20 cellular contexts compared by ENCODE assay signal in the genomic region with DNA sequence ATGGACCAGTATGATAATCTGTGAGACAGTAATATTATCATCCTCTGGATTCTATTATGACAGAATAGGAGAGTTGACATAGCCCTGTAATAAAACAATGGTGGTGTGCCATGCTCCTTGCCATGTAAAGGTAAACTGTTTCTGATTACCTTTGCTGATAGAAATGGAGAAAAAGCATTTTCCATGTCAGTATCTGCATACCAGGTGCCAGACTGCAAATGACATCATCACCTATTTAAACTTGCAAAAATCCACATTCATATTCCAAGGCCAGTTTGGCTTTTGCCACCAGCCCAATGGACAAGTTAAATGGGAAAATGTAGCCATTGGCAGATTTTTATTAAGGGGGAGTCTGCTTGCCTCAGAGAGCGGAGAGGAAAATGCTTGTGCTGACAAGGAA. TPM values are rescaled to one million over a fixed set of nuclear protein-coding genes. Genes with fewer than 3 reads are reported as not detected.
DNase-seq lines count a peak whose midpoint lies in the region; ATAC-seq, FAIRE-seq and TF ChIP-seq lines count a peak whose summit lies in the region.
"Had no signal": no experiment of that assay in that cellular context is flagged by ENCODE, and none has a peak within 500 bp of the region (broad histone marks: within the 10 kb centered on the region; RNA-seq: fewer than 3 reads in every experiment).

No MANE protein-coding gene starts in this region.

- in situ Hi-C loops in HepG2 (cut with HindIII; ENCODE audit: extremely low pct_ligation_motif_present, low pct_unique_long_range_greater_than_20kb): loop anchor here (10.0 kb wide), 1 partner anchor 71 kb away; no protein-coding TSS in a partner anchor

- BruUV-seq in HepG2 (replicated peaks; lab: Mats Ljungman, UMichigan): no TSS peak

- H3K4me1 ChIP-seq in HepG2 (ENCODE audit: insufficient read depth, low read length) (peaks cover 37% of the 10 kb centered on the region), right lobe of liver (no peaks in the 10 kb centered on the region), pancreas (peaks cover 0 to 5% (median 0%) of the 10 kb centered on the region in 3 donors)
- H3K4me1 ChIP-seq: BLaER1 treated with 17β-estradiol and CSF1 and Interleukin-3, amounts not matched to agents 10 nM and 100 nM had no signal

- H3K9me3 ChIP-seq in HepG2 (ENCODE audit: low read length) (peaks cover 7% of the 10 kb centered on the region), right lobe of liver (no peaks in the 10 kb centered on the region), pancreas (no peaks in the 10 kb centered on the region)

- TF ChIP-seq RAD21 in HepG2 (CRISPR knock-in tag; IDR thresholded peaks at IDR 0.05): no peak

- H3K9ac ChIP-seq in HepG2 (ENCODE audit: insufficient read depth, low read depth, low read length): no peak overlapping the region
- H3K9ac ChIP-seq: BLaER1 treated with 17β-estradiol and CSF1 and Interleukin-3, amounts not matched to agents 10 nM and 100 nM had no signal

- DNase-seq in HepG2 (ENCODE audit: low spot score): no peak
- DNase-seq in right lobe of liver: no peak
- DNase-seq in pancreas: no peak
- DNase-seq: AML-193; Caco-2; Calu3; CD4-positive, alpha-beta T cell; CD8-positive, alpha-beta T cell; DMS79 treated with DMSO at 0.1 percent for 48 hours; GF-D8 had no signal

- intact Hi-C loops in HepG2 (cut with micrococcal nuclease; ENCODE audit: unreplicated experiment) (no loop called here), right lobe of liver (cut with DNase I) (no loop called here), pancreas (cut with DNase I) (no loop called here)

- H4K20me1 ChIP-seq in HepG2 (ENCODE audit: insufficient read depth, low read length): no peaks in the 10 kb centered on the region
- H4K20me1 ChIP-seq: BLaER1 treated with 17β-estradiol and CSF1 and Interleukin-3, amounts not matched to agents 10 nM and 100 nM had no signal

- POLR2A ChIA-PET in HepG2 (lab: Yijun Ruan, JAX): no interaction called here

- no peak overlapping the region for H3K4me3 ChIP-seq in HepG2 (replicated peaks in 1 of 3; ENCODE audit: insufficient read depth in 1 of 3, low read depth in 2 of 3, low read length in 3 of 3)
- no peak overlapping the region for H3K4me3 ChIP-seq in right lobe of liver
- no peak overlapping the region for H3K4me3 ChIP-seq in pancreas
- H3K4me3 ChIP-seq: A549; BLaER1 treated with 17β-estradiol and CSF1 and Interleukin-3, amounts not matched to agents 10 nM and 100 nM had no signal

- no peak for TF ChIP-seq POLR2A in HepG2 (IDR thresholded peaks at IDR 0.05; ENCODE audit: insufficient read depth in 1 of 2, low read depth in 2 of 2, low read length in 2 of 2)
- TF ChIP-seq POLR2A in right lobe of liver (IDR thresholded peaks at IDR 0.05): no peak

- CTCF ChIA-PET in HepG2 (lab: Yijun Ruan, JAX; ENCODE audit: low intra/inter-chr PET ratio, low total read pairs): no interaction called here

- H3K27me3 ChIP-seq in HepG2 (ENCODE audit: control insufficient read depth in 1 of 2, insufficient read depth in 2 of 2, low read length in 2 of 2) (no peaks in the 10 kb centered on the region), right lobe of liver (no peaks in the 10 kb centered on the region), pancreas (no peaks in the 10 kb centered on the region)
- H3K27me3 ChIP-seq: BLaER1 treated with 17β-estradiol and CSF1 and Interleukin-3, amounts not matched to agents 10 nM and 100 nM had no signal

- FAIRE-seq in HepG2 (lab: Jason Lieb, UNC) (no peak), pancreas (lab: Jason Lieb, UNC) (no peak)
- FAIRE-seq: A549, D721Med, G401.6, GM12891, GM19239 had no signal

- H3K36me3 ChIP-seq in HepG2 (replicated peaks in 1 of 2; ENCODE audit: control insufficient read depth in 1 of 2, insufficient read depth in 2 of 2, low read length in 2 of 2) (no peaks in the 10 kb centered on the region), right lobe of liver (no peaks in the 10 kb centered on the region), pancreas (no peaks in the 10 kb centered on the region)
- H3K36me3 ChIP-seq: BLaER1 treated with 17β-estradiol and CSF1 and Interleukin-3, amounts not matched to agents 10 nM and 100 nM had no signal

- 100% methylated on average over 1 of the region's 1 CpG for WGBS in HepG2 (ENCODE audit: low lambda C conversion rate)
- WGBS in right lobe of liver (ENCODE audit: insufficient coverage, low coverage, low lambda C conversion rate, missing lambda C conversion rate): no CpG with 5 or more reads among the region's 1 CpG
- 92 to 94% methylated on average over 1 of the region's 1 CpG for WGBS in pancreas, 2 donors

- TF ChIP-seq CTCF in HepG2 (CRISPR knock-in tag; IDR thresholded peaks at IDR 0.05) (no peak), right lobe of liver (IDR thresholded peaks at IDR 0.05) (no peak), pancreas (IDR thresholded peaks at IDR 0.05) (no peak)

- no peaks in the 10 kb centered on the region for H3K79me2 ChIP-seq in HepG2 (ENCODE audit: insufficient read depth, low read length)

- no peak for TF ChIP-seq EP300 in HepG2 (IDR thresholded peaks at IDR 0.05; ENCODE audit: low read depth in 2 of 2, low read length in 2 of 2)
- no peak for TF ChIP-seq EP300 in HepG2 (CRISPR knock-in tag; IDR thresholded peaks at IDR 0.05; ENCODE audit: borderline replicate concordance)

- H3K4me2 ChIP-seq in HepG2 (ENCODE audit: low read depth, low read length): no peak overlapping the region
- H3K4me2 ChIP-seq: A549; BLaER1 treated with 17β-estradiol and CSF1 and Interleukin-3, amounts not matched to agents 10 nM and 100 nM had no signal

- ATAC-seq in HepG2 (no peak), right lobe of liver (no peak), pancreas (peak; percentile 27 to 51 (median 33)), GM19467 (IDR thresholded peaks at IDR 0.05; ENCODE audit: unreplicated experiment) (no peak), GM21717 (IDR thresholded peaks at IDR 0.05; ENCODE audit: unreplicated experiment) (no peak)
- ATAC-seq: A549; CD8-positive, alpha-beta T cell had no signal

- H3K27ac ChIP-seq in HepG2 (ENCODE audit: extremely low read length, insufficient read depth, low read length) (no peak overlapping the region), right lobe of liver (no peak overlapping the region), pancreas (no peak overlapping the region)
- H3K27ac ChIP-seq: 22Rv1; A549; BLaER1 treated with 17β-estradiol and CSF1 and Interleukin-3, amounts not matched to agents 10 nM and 100 nM; C4-2B had no signal

- no peak overlapping the region for H2AFZ ChIP-seq in HepG2 (ENCODE audit: low read length)

TF ChIP-seq in HepG2, 621 proteins besides CTCF, POLR2A, EP300 and RAD21:
- TF ChIP-seq ATF7 (IDR thresholded peaks at IDR 0.05) (peak; percentile 79), ATF7 (CRISPR knock-in tag; IDR thresholded peaks at IDR 0.05) (no peak), ZFP37 (CRISPR knock-in tag; IDR thresholded peaks at IDR 0.05; ENCODE audit: borderline replicate concordance) (no peak)

RNA-seq across cellular contexts. Expression of a gene that starts 23.9 kb away (rescaled TPM):
- 166 and 190 TPM in 2 replicates for total RNA-seq in HepG2 (2016; rRNA removed; fragmentation: Illumina TruSeq; extraction: Trizol)
- total RNA-seq in HepG2 (2016; cell fraction: cytosol; rRNA removed; fragmentation: Illumina TruSeq; extraction: Trizol; ENCODE audit: low read depth): 66.2 and 84.8 TPM in 2 replicates
- total RNA-seq in HepG2 (2016; cell fraction: insoluble cytoplasmic fraction; rRNA removed; fragmentation: Illumina TruSeq; extraction: Trizol): 168 and 184 TPM in 2 replicates
- 66.9 and 77.6 TPM in 2 replicates for total RNA-seq in HepG2 (2016; cell fraction: membrane; rRNA removed; fragmentation: Illumina TruSeq; extraction: Trizol)
- 154 and 164 TPM in 2 replicates for total RNA-seq in HepG2 (2016; cell fraction: nucleus; rRNA removed; fragmentation: Illumina TruSeq; extraction: Trizol)
- 22.4 and 27.5 TPM in 2 replicates for polyA plus RNA-seq in HepG2 (2011; rRNA removed)
- 8.7 and 15.2 TPM in 2 replicates for polyA plus RNA-seq in HepG2 (2011; cell fraction: cytosol; rRNA removed)
- polyA plus RNA-seq in HepG2 (2011; cell fraction: nucleus; rRNA removed): 24.3 and 26.2 TPM in 2 replicates
- polyA plus RNA-seq in HepG2 (2012): 41.7 and 57.2 TPM in 2 replicates
- 8.6 and 8.9 TPM in 2 replicates for polyA plus RNA-seq in HepG2 (2016; cell fraction: cytosol; fragmentation: Illumina TruSeq; extraction: Trizol; ENCODE audit: low read depth)
- polyA plus RNA-seq in HepG2 (2016; cell fraction: insoluble cytoplasmic fraction; fragmentation: Illumina TruSeq; extraction: Trizol; ENCODE audit: low read depth): 123 and 132 TPM in 2 replicates
- 19.5 and 20.3 TPM in 2 replicates for polyA plus RNA-seq in HepG2 (2016; cell fraction: membrane; fragmentation: Illumina TruSeq; extraction: Trizol; ENCODE audit: low read depth)
- polyA plus RNA-seq in HepG2 (2016; cell fraction: nucleus; fragmentation: Illumina TruSeq; extraction: Trizol; ENCODE audit: insufficient read depth, low read depth): 156 TPM in 2 replicates
- 16.6 and 17.0 TPM in 2 replicates for polyA minus RNA-seq in HepG2 (2011; rRNA and poly(A)+ RNA removed; ENCODE audit: low replicate concordance)
- polyA minus RNA-seq in HepG2 (2011; cell fraction: cytosol; rRNA and poly(A)+ RNA removed): 39.1 and 39.2 TPM in 2 replicates
- polyA minus RNA-seq in HepG2 (2011; cell fraction: nucleus; rRNA and poly(A)+ RNA removed): 124 and 125 TPM in 2 replicates
- total RNA-seq in right lobe of liver: 10 to 100 TPM; 54.9 to 94.0 (median 65.6) TPM
- total RNA-seq in pancreas: 10 to 100 TPM; 26.1 to 35.8 (median 33.5) TPM
- polyA plus RNA-seq in pancreas: 10 to 100 TPM; 11.7 to 29.0 TPM

Comparison
In these comparisons a context has a peak if more than half of its experiments do, and no peak if none do; other contexts are left out.
1. ATAC-seq: peak in pancreas (4 of 4); none in HepG2 (single experiment), right lobe of liver (0 of 4), GM19467 (single experiment) and GM21717 (single experiment).